14 cellular contexts compared by ENCODE assay signal in the genomic region with DNA sequence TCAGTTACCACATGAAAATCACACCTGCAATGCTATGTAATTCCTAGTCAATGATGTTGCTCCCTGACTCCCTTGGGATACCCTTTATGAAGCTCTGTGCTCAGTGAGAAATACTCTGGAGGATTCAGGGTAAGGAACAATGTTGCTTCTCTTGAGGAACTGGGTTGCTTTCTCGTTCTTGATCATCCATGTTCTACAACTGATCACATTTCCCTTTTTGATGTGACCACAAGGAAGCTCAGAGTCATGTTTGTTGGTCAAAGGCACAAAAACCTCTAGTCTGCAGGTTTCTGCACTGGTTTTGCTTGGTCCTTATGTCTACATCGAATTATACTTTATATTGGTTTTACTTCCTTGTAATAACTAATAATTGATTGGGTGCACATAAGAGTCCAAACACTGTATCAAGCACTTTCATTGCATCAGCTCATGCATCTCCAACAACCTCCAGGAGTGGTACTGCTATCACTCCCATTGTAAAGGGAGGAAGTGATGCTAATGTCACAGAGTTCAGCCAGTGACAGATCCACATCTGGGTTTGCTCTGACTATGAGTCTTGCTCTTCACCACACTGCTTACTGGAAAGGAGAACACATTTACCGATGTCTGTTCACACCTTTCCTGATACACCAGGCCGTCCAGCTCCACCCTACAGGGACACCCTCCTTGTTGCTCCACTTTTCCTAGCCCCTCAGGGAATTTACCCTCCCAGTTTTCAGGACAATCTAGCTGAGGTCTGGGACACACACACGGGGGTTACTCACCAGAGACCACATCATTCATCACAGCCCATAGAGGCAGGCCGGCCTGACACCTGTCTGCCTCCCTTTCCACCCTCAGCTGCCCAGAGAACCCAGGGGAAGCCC. TPM values are rescaled to one million over a fixed set of nuclear protein-coding genes. Genes with fewer than 3 reads are reported as not detected.
A peak's percentile ranks its signal among the peaks of the same experiment; 100 is the strongest.
DNase-seq lines count a peak whose midpoint lies in the region; ATAC-seq, FAIRE-seq and TF ChIP-seq lines count a peak whose summit lies in the region.
"Had no signal": no experiment of that assay in that cellular context is flagged by ENCODE, and none has a peak within 500 bp of the region (broad histone marks: within the 10 kb centered on the region; RNA-seq: fewer than 3 reads in every experiment).

No MANE protein-coding gene starts in this region.

- no TSS peak for BruUV-seq in GM12878 (replicated peaks; lab: Mats Ljungman, UMichigan)

- intact Hi-C loops in CD14-positive monocyte (cut with micrococcal nuclease), result no loop called here
- intact Hi-C loops in GM12878 (cut with micrococcal nuclease; ENCODE audit: unreplicated experiment), result loop anchor here (1.0 kb wide), 1 partner anchor 37 kb away; no protein-coding TSS in a partner anchor
- intact Hi-C loops in adrenal gland (cut with DNase I), result no loop called here

- peak; percentile 52 for FAIRE-seq in GM12878 (lab: Jason Lieb, UNC)
- FAIRE-seq: colon had no signal

- H3K9ac ChIP-seq in GM12878 (ENCODE audit: control insufficient read depth, insufficient read depth, low read length), result peak overlapping the region; percentile 10; the same call in 1 of the 2 replicates

- TF ChIP-seq CTCF in CD14-positive monocyte (IDR thresholded peaks at IDR 0.05), result no peak
- TF ChIP-seq CTCF in GM12878 (IDR thresholded peaks at IDR 0.05 in 2 of 3, conservative IDR thresholded peaks at IDR 0.05 in 1 of 3; ENCODE audit: control insufficient read depth in 2 of 3, extremely low read depth in 1 of 3, insufficient read depth in 1 of 3, low read depth in 3 of 3, low read length in 3 of 3), result no peak
- TF ChIP-seq CTCF in endothelial cell (IDR thresholded peaks at IDR 0.05; ENCODE audit: unreplicated experiment), result no peak
- TF ChIP-seq CTCF in adrenal gland (IDR thresholded peaks at IDR 0.05), result no peak
- TF ChIP-seq CTCF in progenitor cell of endocrine pancreas (IDR thresholded peaks at IDR 0.05; ENCODE audit: unreplicated experiment), result no peak

- H3K4me1 Mint-ChIP-seq in CD14-positive monocyte (peaks cover 60% of the 10 kb centered on the region), endothelial cell (ENCODE audit: unreplicated experiment) (peaks cover 24% of the 10 kb centered on the region), progenitor cell of endocrine pancreas (ENCODE audit: low read depth) (peaks cover 16% of the 10 kb centered on the region)

- TF ChIP-seq POLR2A in GM12878 (IDR thresholded peaks at IDR 0.05; ENCODE audit: low read depth, low read length) (no peak), adrenal gland (IDR thresholded peaks at IDR 0.05) (no peak)

- H3K4me1 ChIP-seq in GM12878 (ENCODE audit: control insufficient read depth, insufficient read depth, low read length) (peaks cover 55% of the 10 kb centered on the region), adrenal gland (replicated peaks in 1 of 2) (peaks cover 0 to 16% of the 10 kb centered on the region in 2 donors)
- H3K4me1 ChIP-seq: SJSA1 had no signal

- H3K36me3 ChIP-seq in GM12878 (ENCODE audit: control insufficient read depth in 2 of 2, insufficient read depth in 2 of 2, low read length in 1 of 2), result peaks cover 0 to 7% of the 10 kb centered on the region in 2 experiments; a peak in 2 of 4 replicates
- H3K36me3 ChIP-seq in adrenal gland (replicated peaks in 1 of 2), result no peaks in the 10 kb centered on the region
- H3K36me3 ChIP-seq: SJSA1, WERI-Rb-1 had no signal

- TF ChIP-seq EP300 in GM12878 (IDR thresholded peaks at IDR 0.05; ENCODE audit: borderline replicate concordance in 1 of 2, control insufficient read depth in 1 of 2, low read depth in 2 of 2, low read length in 2 of 2), result no peak

- DNase-seq in CD14-positive monocyte (ENCODE audit: low spot score), result no peak
- peak; percentile 76 for DNase-seq in GM12878 (ENCODE audit: low read depth, low spot score)
- DNase-seq in endothelial cell (ENCODE audit: low spot score), result no peak
- DNase-seq in adrenal gland, result no peak
- no peak for DNase-seq in stimulated activated CD4-positive, alpha-beta T cell treated with anti-CD3 and anti-CD28 coated beads, Interleukin-1b, Interleukin-23, amount 100 ng/mL, for 48 hours
- no peak for DNase-seq in progenitor cell of endocrine pancreas (ENCODE audit: low spot score, unreplicated experiment)
- DNase-seq: GDM1, kidney glomerular epithelial cell, WERI-Rb-1 had no signal

- 0 out of 2 replicates have a peak overlapping the region, but pooled peaks have one; percentile 11 for H3K4me3 ChIP-seq in GM12878
- H3K4me3 ChIP-seq in adrenal gland, result no peak overlapping the region
- H3K4me3 ChIP-seq: SJSA1 had no signal

- H3K79me2 ChIP-seq in GM12878 (ENCODE audit: control insufficient read depth, insufficient read depth, low read length), result peaks cover 2% of the 10 kb centered on the region

- RAD21 ChIA-PET in GM12878 (lab: Charles Lee; ENCODE audit: unreplicated experiment), result interaction anchor here (0.7 to 2.7 kb wide), 6 partner anchors 18 to 39 kb away, joined by 3 to 8 read pairs (median 4); no protein-coding TSS in a partner anchor

- H3K36me3 Mint-ChIP-seq in CD14-positive monocyte, result peaks cover 2 to 5% of the 10 kb centered on the region in 2 donors
- H3K36me3 Mint-ChIP-seq in endothelial cell (ENCODE audit: low read depth, unreplicated experiment), result no peaks in the 10 kb centered on the region
- no peaks in the 10 kb centered on the region for H3K36me3 Mint-ChIP-seq in progenitor cell of endocrine pancreas (ENCODE audit: insufficient read depth)

- peak overlapping the region; percentile 65 for H3K4me2 ChIP-seq in GM12878 (ENCODE audit: control insufficient read depth, insufficient read depth)

- H3K27me3 ChIP-seq in GM12878 (replicated peaks in 1 of 2; ENCODE audit: control insufficient read depth in 2 of 2, insufficient read depth in 2 of 2, low read length in 1 of 2) (no peaks in the 10 kb centered on the region), adrenal gland (no peaks in the 10 kb centered on the region)

- H3K27ac ChIP-seq in GM12878 (ENCODE audit: control insufficient read depth, insufficient read depth) (peak overlapping the region; percentile 71), adrenal gland (peak overlapping the region in 1 of 5 donors; percentile 45)
- H3K27ac ChIP-seq: SJSA1, WERI-Rb-1 had no signal

- peaks cover 2 to 12% (median 4%) of the 10 kb centered on the region in 3 donors for H3K27me3 Mint-ChIP-seq in CD14-positive monocyte (ENCODE audit: low read depth in 3 of 3)
- peaks cover 5% of the 10 kb centered on the region for H3K27me3 Mint-ChIP-seq in endothelial cell (ENCODE audit: unreplicated experiment)
- H3K27me3 Mint-ChIP-seq in progenitor cell of endocrine pancreas, result peaks cover 8% of the 10 kb centered on the region
- H3K27me3 Mint-ChIP-seq: stimulated activated naive CD8-positive, alpha-beta T cell treated with anti-CD3 and anti-CD28 coated beads, Interleukin-15, Interleukin-2, amounts not matched to agents 100 ng/mL and 50 ng/mL, for 24 hours had no signal

- H2AFZ ChIP-seq in GM12878 (ENCODE audit: control insufficient read depth, low read depth, low read length), result no peak overlapping the region

- in situ Hi-C loops in GM12878 (cut with MboI), result no loop called here

- no peaks in the 10 kb centered on the region; the same call in 1 of the 2 replicates for H4K20me1 ChIP-seq in GM12878 (ENCODE audit: control insufficient read depth, insufficient read depth)

- CTCF ChIA-PET in GM12878 (lab: Yijun Ruan, JAX), result interaction anchor here (0.6 to 2.2 kb wide), 5 partner anchors 10 to 573 kb away, joined by 3 to 11 read pairs (median 4); no protein-coding TSS in a partner anchor

- TF ChIP-seq RAD21 in GM12878 (IDR thresholded peaks at IDR 0.05; ENCODE audit: insufficient read depth, low read depth, low read length), result no peak

- H3K4me3 Mint-ChIP-seq in CD14-positive monocyte, result peak overlapping the region in 1 of 2 donors; percentile 52
- no peak overlapping the region for H3K4me3 Mint-ChIP-seq in endothelial cell (ENCODE audit: unreplicated experiment)
- no peak overlapping the region for H3K4me3 Mint-ChIP-seq in progenitor cell of endocrine pancreas (ENCODE audit: low read depth)
- H3K4me3 Mint-ChIP-seq: stimulated activated naive CD8-positive, alpha-beta T cell treated with anti-CD3 and anti-CD28 coated beads, Interleukin-15, Interleukin-2, amounts not matched to agents 100 ng/mL and 50 ng/mL, for 24 hours had no signal

- H3K27ac Mint-ChIP-seq in CD14-positive monocyte (peak overlapping the region; percentile 55 to 91 (median 79)), endothelial cell (ENCODE audit: unreplicated experiment) (no peak overlapping the region), progenitor cell of endocrine pancreas (no peak overlapping the region)
- H3K27ac Mint-ChIP-seq: stimulated activated naive CD8-positive, alpha-beta T cell treated with anti-CD3 and anti-CD28 coated beads, Interleukin-15, Interleukin-2, amounts not matched to agents 100 ng/mL and 50 ng/mL, for 24 hours had no signal

- peaks cover 4% of the 10 kb centered on the region; the same call in 1 of the 3 replicates for H3K9me3 ChIP-seq in GM12878 (replicated peaks; ENCODE audit: control insufficient read depth, insufficient read depth, low read length)
- no peaks in the 10 kb centered on the region for H3K9me3 ChIP-seq in adrenal gland (replicated peaks in 1 of 3)
- H3K9me3 ChIP-seq: SJSA1 had no signal

- H3K9me3 Mint-ChIP-seq in CD14-positive monocyte (peaks cover 0 to 3% (median 0%) of the 10 kb centered on the region in 7 donors), endothelial cell (ENCODE audit: unreplicated experiment) (no peaks in the 10 kb centered on the region), progenitor cell of endocrine pancreas (ENCODE audit: low read depth) (no peaks in the 10 kb centered on the region)
- H3K9me3 Mint-ChIP-seq: stimulated activated naive CD8-positive, alpha-beta T cell treated with anti-CD3 and anti-CD28 coated beads, Interleukin-15, Interleukin-2, amounts not matched to agents 100 ng/mL and 50 ng/mL, for 24 hours had no signal

- SMC1A ChIA-PET in GM12878 (lab: Charles Lee; ENCODE audit: uncharacterized antibody, unreplicated experiment), result interaction anchor here (0.7 to 3.0 kb wide), 15 partner anchors 9 to 159 kb away, joined by 3 to 19 read pairs (median 5); no protein-coding TSS in a partner anchor

- ATAC-seq in GM18517 (IDR thresholded peaks at IDR 0.05; ENCODE audit: unreplicated experiment), result peak; percentile 49
- peak; percentile 73 for ATAC-seq in HG02885 (IDR thresholded peaks at IDR 0.05; ENCODE audit: poor library complexity, unreplicated experiment)
- ATAC-seq in GM12878, result peak; percentile 91

- WGBS in GM12878 (ENCODE audit: insufficient coverage, insufficient replicate concordance, low lambda C conversion rate, missing lambda C conversion rate), result 7% methylated on average over 6 of the region's 6 CpGs
- WGBS in adrenal gland, 4 donors, result 73 to 78% (median 77%) methylated on average over 6 of the region's 6 CpGs

- POLR2A ChIA-PET in GM12878 (lab: Charles Lee), result interaction anchor here (0.9 to 3.1 kb wide), 3 partner anchors 9 to 36 kb away, joined by 4 to 16 read pairs (median 4); no protein-coding TSS in a partner anchor

RNA-seq across cellular contexts. Expression of gene CMKLR1, which starts 41.0 kb away (rescaled TPM):
- polyA plus RNA-seq in CD14-positive monocyte (1 to 10 TPM; 7.5 to 7.9 TPM), GM12878 (2011; rRNA removed) (31.8 and 41.5 TPM in 2 replicates), GM12878 (2014; fragmentation: Illumina TruSeq; extraction: Trizol) (43.6 and 61.3 TPM in 2 replicates), GM12878 (2014; fragmentation: Nextera tagmentation; extraction: Ambion mirVana) (10 to 100 TPM; 13.8 to 17.4 TPM), GM12878 (2014; rRNA removed) (19.3 and 21.3 TPM in 2 replicates), GM12878 (2016; fragmentation: Nextera tagmentation; extraction: Ambion mirVana) (10 to 100 TPM; 25.1 to 26.2 TPM), adrenal gland (1 to 10 TPM; 4.6 to 8.8 (median 6.1) TPM)
- 23.1 and 24.6 TPM in 2 replicates for total RNA-seq in GM12878 (2013; cell fraction: nucleolus; rRNA removed)
- total RNA-seq in GM12878 (2014; rRNA removed) (27.8 and 30.1 TPM in 2 replicates), GM12878 (2014; rRNA removed; fragmentation: Illumina TruSeq; extraction: Trizol) (26.2 and 28.0 TPM in 2 replicates), GM12878 (2021) (52.3 and 53.2 TPM in 2 replicates), endothelial cell (ENCODE audit: unreplicated experiment) (0.51 TPM), adrenal gland (10 to 100 TPM; 12.5 to 26.6 (median 19.7) TPM), progenitor cell of endocrine pancreas (not detected in 2 replicates)
- 23.8 TPM for polyA plus RNA-seq in GM12878 (2011; ENCODE audit: low read depth)
- polyA plus RNA-seq in GM12878 (2011; cell fraction: cytosol; rRNA removed), result 28.7 and 39.8 TPM in 2 replicates
- polyA plus RNA-seq in GM12878 (2011; cell fraction: nucleus; rRNA removed), result 21.0 and 27.4 TPM in 2 replicates
- 12.8 and 13.5 TPM in 2 replicates for polyA plus RNA-seq in GM12878 (2012)
- 89.3 and 134 TPM in 2 replicates for polyA minus RNA-seq in GM12878 (2011; rRNA and poly(A)+ RNA removed)
- polyA minus RNA-seq in GM12878 (2011; cell fraction: cytosol; rRNA and poly(A)+ RNA removed), result 9.1 and 9.9 TPM in 2 replicates
- polyA minus RNA-seq in GM12878 (2011; cell fraction: nucleus; rRNA and poly(A)+ RNA removed), result 7.6 and 11.5 TPM in 2 replicates
- total RNA-seq: SJSA1 had no signal

Comparison
In these comparisons a context has a peak if more than half of its experiments do, and no peak if none do; other contexts are left out.
1. H3K27ac Mint-ChIP-seq: peak in CD14-positive monocyte (7 of 7); none in endothelial cell (single experiment) and progenitor cell of endocrine pancreas (single experiment).
2. Peak in every context shown above with its lines, with median percentiles within 50 percentile points of each other: ATAC-seq.